In genomic region chr14:31668348-31668747, GRCh38 we compare ENCODE assay signal across 33 cellular contexts.
"Had no signal": no experiment of that assay in that cellular context is flagged by ENCODE, and none has a peak within 500 bp of the region (broad histone marks: within the 10 kb centered on the region; RNA-seq: fewer than 3 reads in every experiment).

No MANE protein-coding gene starts in this region.

- H3K4me3 ChIP-seq: adrenal gland, ascending aorta, breast epithelium, cardiac muscle cell had no signal

- H3K27ac ChIP-seq: adrenal gland, ascending aorta, brain microvascular endothelial cell, breast epithelium, cardiac muscle cell had no signal

- ATAC-seq: activated naive CD4-positive, alpha-beta T cell treated with anti-CD3 and anti-CD28 coated beads, Interleukin-2, amount 50 U/mL, for 72 hours; activated naive CD8-positive, alpha-beta T cell treated with anti-CD3 and anti-CD28 coated beads, Interleukin-2, amount 50 U/mL, for 24 hours; activated T-cell treated with anti-CD3 and anti-CD28 coated beads, Interleukin-2, amount 50 U/mL, for 4 hours; activated T-cell treated with anti-CD3 and anti-CD28 coated beads, Interleukin-2, amount 50 U/mL, for 72 hours; activated T-helper 17 cell treated with anti-CD3 and anti-CD28 coated beads, Interleukin-2, amount 50 U/mL, for 72 hours had no signal

- H3K27me3 ChIP-seq: adrenal gland, ascending aorta, brain microvascular endothelial cell, breast epithelium, cardiac muscle cell had no signal

- DNase-seq: activated effector memory CD4-positive, alpha-beta T cell treated with anti-CD3 and anti-CD28 coated beads, Interleukin-2, amount 50 U/mL, for 16 hours; activated effector memory CD4-positive, alpha-beta T cell treated with Interleukin-2 at 50 U/mL for 16 hours; activated gamma-delta T cell; activated gamma-delta T cell treated with Interleukin-2 at 50 U/mL for 16 hours; activated naive CD4-positive, alpha-beta T cell; activated naive CD4-positive, alpha-beta T cell treated with anti-CD3 and anti-CD28 coated beads for 36 hours; activated naive CD4-positive, alpha-beta T cell treated with anti-CD3 and anti-CD28 coated beads, Interleukin-2, amount 10 ng/mL, durations not matched to agents 7 days and 5 days; activated naive CD4-positive, alpha-beta T cell treated with anti-CD3 and anti-CD28 coated beads, Interleukin-2, amount 50 U/mL, for 16 hours; activated naive CD4-positive, alpha-beta T cell treated with Interleukin-2 at 50 U/mL for 16 hours; activated naive CD8-positive, alpha-beta T cell treated with anti-CD3 and anti-CD28 coated beads for 36 hours; activated naive CD8-positive, alpha-beta T cell treated with anti-CD3 and anti-CD28 coated beads, Interleukin-2, amount 10 ng/mL, durations not matched to agents 7 days and 5 days; activated naive CD8-positive, alpha-beta T cell treated with anti-CD3 and anti-CD28 coated beads, Interleukin-2, amount 50 U/mL, for 24 hours; activated T-cell treated with anti-CD3 and anti-CD28 coated beads, Interleukin-2, amount 50 U/mL, for 1 hour; activated T-cell treated with anti-CD3 and anti-CD28 coated beads, Interleukin-2, amount 50 U/mL, for 24 hours; activated T-cell treated with anti-CD3 and anti-CD28 coated beads, Interleukin-2, amount 50 U/mL, for 4 hours; activated T-cell treated with anti-CD3 and anti-CD28 coated beads, Interleukin-2, amount 50 U/mL, for 48 hours; activated T-cell treated with anti-CD3 and anti-CD28 coated beads, Interleukin-2, amount 50 U/mL, for 72 hours; adrenal gland; amniotic stem cell; amygdala; anterior cingulate cortex; aorta; brain microvascular endothelial cell; caudate nucleus; central memory CD4-positive, alpha-beta T cell; cerebellar nuclear complex had no signal

- H3K36me3 ChIP-seq: adrenal gland, brain microvascular endothelial cell, breast epithelium, cardiac muscle cell had no signal

- FAIRE-seq: astrocyte, bronchial epithelial cell had no signal

- H3K4me1 ChIP-seq: adrenal gland, ascending aorta, breast epithelium had no signal
